Comparison of ENCODE assay signal across 1 cellular context in the genomic region with DNA sequence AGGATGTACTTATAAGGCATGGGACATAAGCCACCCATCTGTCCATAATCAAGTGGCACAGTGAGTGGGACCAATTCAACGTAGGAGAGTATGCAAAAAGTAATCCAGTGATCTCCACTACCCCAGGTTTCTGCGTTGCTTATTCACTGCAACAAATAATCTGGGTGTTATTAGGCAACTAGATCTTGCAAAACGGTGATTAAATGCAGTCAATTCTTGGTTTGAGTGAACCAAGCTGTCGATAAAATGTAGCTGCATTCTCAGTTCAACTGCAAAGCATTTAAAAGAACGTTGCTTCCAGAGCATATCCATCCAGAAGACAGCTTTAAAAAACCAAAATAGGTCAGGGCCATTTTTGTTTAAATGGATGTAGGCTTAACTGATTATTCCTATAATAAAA.
TF ChIP-seq lines count a peak whose summit lies in the region.

No MANE protein-coding gene starts in this region.

TF ChIP-seq in HCT116, 20 proteins besides CTCF, POLR2A, EP300 and RAD21 (continued from another document):
- TF ChIP-seq, protein P1, sequence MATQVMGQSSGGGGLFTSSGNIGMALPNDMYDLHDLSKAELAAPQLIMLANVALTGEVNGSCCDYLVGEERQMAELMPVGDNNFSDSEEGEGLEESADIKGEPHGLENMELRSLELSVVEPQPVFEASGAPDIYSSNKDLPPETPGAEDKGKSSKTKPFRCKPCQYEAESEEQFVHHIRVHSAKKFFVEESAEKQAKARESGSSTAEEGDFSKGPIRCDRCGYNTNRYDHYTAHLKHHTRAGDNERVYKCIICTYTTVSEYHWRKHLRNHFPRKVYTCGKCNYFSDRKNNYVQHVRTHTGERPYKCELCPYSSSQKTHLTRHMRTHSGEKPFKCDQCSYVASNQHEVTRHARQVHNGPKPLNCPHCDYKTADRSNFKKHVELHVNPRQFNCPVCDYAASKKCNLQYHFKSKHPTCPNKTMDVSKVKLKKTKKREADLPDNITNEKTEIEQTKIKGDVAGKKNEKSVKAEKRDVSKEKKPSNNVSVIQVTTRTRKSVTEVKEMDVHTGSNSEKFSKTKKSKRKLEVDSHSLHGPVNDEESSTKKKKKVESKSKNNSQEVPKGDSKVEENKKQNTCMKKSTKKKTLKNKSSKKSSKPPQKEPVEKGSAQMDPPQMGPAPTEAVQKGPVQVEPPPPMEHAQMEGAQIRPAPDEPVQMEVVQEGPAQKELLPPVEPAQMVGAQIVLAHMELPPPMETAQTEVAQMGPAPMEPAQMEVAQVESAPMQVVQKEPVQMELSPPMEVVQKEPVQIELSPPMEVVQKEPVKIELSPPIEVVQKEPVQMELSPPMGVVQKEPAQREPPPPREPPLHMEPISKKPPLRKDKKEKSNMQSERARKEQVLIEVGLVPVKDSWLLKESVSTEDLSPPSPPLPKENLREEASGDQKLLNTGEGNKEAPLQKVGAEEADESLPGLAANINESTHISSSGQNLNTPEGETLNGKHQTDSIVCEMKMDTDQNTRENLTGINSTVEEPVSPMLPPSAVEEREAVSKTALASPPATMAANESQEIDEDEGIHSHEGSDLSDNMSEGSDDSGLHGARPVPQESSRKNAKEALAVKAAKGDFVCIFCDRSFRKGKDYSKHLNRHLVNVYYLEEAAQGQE (IDR thresholded peaks at IDR 0.05; ENCODE audit: low read depth), result no peak
- no peak for TF ChIP-seq EGR1 (IDR thresholded peaks at IDR 0.05; ENCODE audit: low read depth)
